14 cellular contexts compared by ENCODE assay signal in the genomic region with DNA sequence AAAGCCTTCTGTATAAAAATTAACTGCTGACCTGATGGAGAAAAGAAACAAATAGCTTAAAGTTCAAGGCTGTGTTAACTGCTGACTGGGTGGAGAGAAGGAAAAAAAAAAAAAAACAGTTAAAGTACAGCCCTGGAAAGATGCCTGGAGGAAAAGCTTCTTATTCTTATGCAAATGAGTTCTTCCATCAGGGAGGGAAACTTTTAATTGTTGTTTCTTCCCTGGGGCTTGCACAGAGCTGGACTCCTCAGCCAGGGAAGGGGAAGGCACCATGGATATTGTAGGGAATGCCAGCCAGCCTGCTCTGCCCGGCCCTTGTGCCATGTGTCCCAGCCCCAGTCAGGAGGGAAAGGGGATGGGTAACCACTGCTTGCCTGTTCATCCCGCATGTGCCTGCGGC.
"Had no signal": no experiment of that assay in that cellular context is flagged by ENCODE, and none has a peak within 500 bp of the region (broad histone marks: within the 10 kb centered on the region; RNA-seq: fewer than 3 reads in every experiment).

No MANE protein-coding gene starts in this region.

- ATAC-seq: gastrocnemius medialis; heart right ventricle; mucosa of descending colon; naive thymus-derived CD8-positive, alpha-beta T cell; right cardiac atrium had no signal

- H3K4me1 Mint-ChIP-seq: naive thymus-derived CD8-positive, alpha-beta T cell had no signal

- H3K9me3 ChIP-seq: esophagus muscularis mucosa, gastrocnemius medialis had no signal

- DNase-seq: effector memory CD4-positive, alpha-beta T cell; gastrocnemius medialis; heart right ventricle; hypothalamus; mucosa of descending colon; posterior cingulate gyrus; right cardiac atrium; small intestine; stimulated activated CD4-positive, alpha-beta T cell treated with anti-CD3 and anti-CD28 coated beads, Interleukin-12 subunit alpha, Interleukin-12 subunit beta, amount 100 ng/mL, for 4 hours; stimulated activated naive CD4-positive, alpha-beta T cell; trophoblast cell had no signal

- H3K27me3 ChIP-seq: esophagus muscularis mucosa, gastrocnemius medialis, heart right ventricle had no signal

- H3K4me3 Mint-ChIP-seq: naive thymus-derived CD8-positive, alpha-beta T cell had no signal

- H3K27ac ChIP-seq: epithelial cell of prostate, esophagus muscularis mucosa, gastrocnemius medialis, heart right ventricle had no signal

- H3K4me1 ChIP-seq: esophagus muscularis mucosa, gastrocnemius medialis, heart right ventricle had no signal

- H3K36me3 ChIP-seq: esophagus muscularis mucosa, gastrocnemius medialis, heart right ventricle had no signal

- H3K27ac Mint-ChIP-seq: naive thymus-derived CD8-positive, alpha-beta T cell had no signal

- H3K27me3 Mint-ChIP-seq: naive thymus-derived CD8-positive, alpha-beta T cell had no signal

- H3K4me3 ChIP-seq: esophagus muscularis mucosa, gastrocnemius medialis, heart right ventricle, mucosa of descending colon had no signal

- H3K36me3 Mint-ChIP-seq: naive thymus-derived CD8-positive, alpha-beta T cell had no signal
